In the genomic region with DNA sequence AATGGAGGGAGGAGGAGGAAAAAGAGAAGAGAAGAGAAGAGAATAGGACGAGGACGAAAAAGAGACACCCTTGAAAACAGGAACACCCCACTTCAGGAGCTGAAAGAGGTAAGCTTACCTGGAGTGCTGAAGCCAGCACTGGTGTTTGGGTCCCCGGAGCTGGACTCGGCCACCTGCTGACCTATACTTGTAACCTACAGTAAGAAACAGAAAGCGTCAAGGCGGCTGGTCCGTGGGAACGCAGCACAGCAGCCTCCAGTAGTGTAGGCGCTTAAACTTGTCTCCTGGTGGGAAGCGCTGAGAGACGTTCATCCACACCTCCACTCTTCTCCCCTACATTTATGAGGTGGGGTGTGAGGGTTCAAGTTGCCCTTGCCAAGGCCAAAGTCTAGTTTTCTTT, we compare ENCODE assay signal across 25 cellular contexts.
"Had no signal": no experiment of that assay in that cellular context is flagged by ENCODE, and none has a peak within 500 bp of the region (broad histone marks: within the 10 kb centered on the region; RNA-seq: fewer than 3 reads in every experiment).

No MANE protein-coding gene starts in this region.

- DNase-seq: activated B cell treated with CpG ODN at 0.5 μM for 24 hours; activated CD4-positive, alpha-beta memory T cell treated with anti-CD3 and anti-CD28 coated beads for 36 hours; activated CD4-positive, alpha-beta T cell treated with anti-CD3 and anti-CD28 coated beads, Interleukin-2, amount 10 ng/mL, durations not matched to agents 7 days and 5 days; activated CD8-positive, alpha-beta memory T cell treated with anti-CD3 and anti-CD28 coated beads for 24 hours; activated effector memory CD4-positive, alpha-beta T cell treated with anti-CD3 and anti-CD28 coated beads, Interleukin-2, amount 50 U/mL, for 16 hours; activated naive CD4-positive, alpha-beta T cell treated with Interleukin-2 at 50 U/mL for 16 hours; activated naive CD8-positive, alpha-beta T cell treated with anti-CD3 and anti-CD28 coated beads, Interleukin-2, amount 50 U/mL, for 24 hours; activated T-cell treated with anti-CD3 and anti-CD28 coated beads, Interleukin-2, amount 50 U/mL, for 4 hours; amniotic stem cell; Kasumi-1; KBM-7; NCI-H146; NCI-H187 treated with DMSO at 0.1 percent for 48 hours; NCI-H2081 treated with DMSO at 0.1 percent for 48 hours; NCI-H2227 treated with DMSO at 0.1 percent for 48 hours; NCI-H446 treated with DMSO at 0.1 percent for 48 hours; NCI-H526; NCI-H774; RPMI8226; SHP77 treated with DMSO at 0.1 percent for 48 hours; T-helper 17 cell; T-helper 9 cell had no signal

- H3K4me3 Mint-ChIP-seq: activated B cell treated with CpG ODN at 0.5 μM for 24 hours; activated CD4-positive, alpha-beta memory T cell treated with anti-CD3 and anti-CD28 coated beads for 36 hours; activated CD4-positive, alpha-beta T cell treated with anti-CD3 and anti-CD28 coated beads, Interleukin-2, amount 10 ng/mL, durations not matched to agents 7 days and 5 days; activated naive CD8-positive, alpha-beta T cell treated with anti-CD3 and anti-CD28 coated beads, Interleukin-2, amount 50 U/mL, for 24 hours; activated T-cell treated with anti-CD3 and anti-CD28 coated beads, Interleukin-2, amount 50 U/mL, for 4 hours; brain; T-helper 17 cell had no signal

- H3K27me3 Mint-ChIP-seq: activated B cell treated with CpG ODN at 0.5 μM for 24 hours; activated CD4-positive, alpha-beta memory T cell treated with anti-CD3 and anti-CD28 coated beads for 36 hours; activated CD4-positive, alpha-beta T cell treated with anti-CD3 and anti-CD28 coated beads, Interleukin-2, amount 10 ng/mL, durations not matched to agents 7 days and 5 days had no signal

- ATAC-seq: activated naive CD4-positive, alpha-beta T cell treated with anti-CD3 and anti-CD28 coated beads, Interleukin-2, amount 50 U/mL, for 72 hours; activated naive CD8-positive, alpha-beta T cell treated with anti-CD3 and anti-CD28 coated beads, Interleukin-2, amount 50 U/mL, for 24 hours; activated T-cell treated with anti-CD3 and anti-CD28 coated beads, Interleukin-2, amount 50 U/mL, for 4 hours; Panc1; T-helper 17 cell had no signal

- H3K27ac Mint-ChIP-seq: activated B cell treated with CpG ODN at 0.5 μM for 24 hours; activated CD4-positive, alpha-beta memory T cell treated with anti-CD3 and anti-CD28 coated beads for 36 hours; activated CD4-positive, alpha-beta T cell treated with anti-CD3 and anti-CD28 coated beads, Interleukin-2, amount 10 ng/mL, durations not matched to agents 7 days and 5 days; activated naive CD4-positive, alpha-beta T cell treated with anti-CD3 and anti-CD28 coated beads, Interleukin-2, amount 50 U/mL, for 72 hours; activated naive CD8-positive, alpha-beta T cell treated with anti-CD3 and anti-CD28 coated beads, Interleukin-2, amount 50 U/mL, for 24 hours; brain; T-helper 17 cell had no signal

- H3K4me1 Mint-ChIP-seq: activated B cell treated with CpG ODN at 0.5 μM for 24 hours; activated CD4-positive, alpha-beta T cell treated with anti-CD3 and anti-CD28 coated beads, Interleukin-2, amount 10 ng/mL, durations not matched to agents 7 days and 5 days had no signal

- H3K9me3 Mint-ChIP-seq: activated B cell treated with CpG ODN at 0.5 μM for 24 hours; activated CD4-positive, alpha-beta memory T cell treated with anti-CD3 and anti-CD28 coated beads for 36 hours; activated CD4-positive, alpha-beta T cell treated with anti-CD3 and anti-CD28 coated beads, Interleukin-2, amount 10 ng/mL, durations not matched to agents 7 days and 5 days; activated naive CD4-positive, alpha-beta T cell treated with anti-CD3 and anti-CD28 coated beads, Interleukin-2, amount 50 U/mL, for 72 hours; activated naive CD8-positive, alpha-beta T cell treated with anti-CD3 and anti-CD28 coated beads, Interleukin-2, amount 50 U/mL, for 24 hours; activated T-cell treated with anti-CD3 and anti-CD28 coated beads, Interleukin-2, amount 50 U/mL, for 4 hours had no signal

- H3K36me3 Mint-ChIP-seq: activated CD4-positive, alpha-beta memory T cell treated with anti-CD3 and anti-CD28 coated beads for 36 hours; activated naive CD4-positive, alpha-beta T cell treated with anti-CD3 and anti-CD28 coated beads, Interleukin-2, amount 50 U/mL, for 72 hours; brain had no signal
